In the genomic region with DNA sequence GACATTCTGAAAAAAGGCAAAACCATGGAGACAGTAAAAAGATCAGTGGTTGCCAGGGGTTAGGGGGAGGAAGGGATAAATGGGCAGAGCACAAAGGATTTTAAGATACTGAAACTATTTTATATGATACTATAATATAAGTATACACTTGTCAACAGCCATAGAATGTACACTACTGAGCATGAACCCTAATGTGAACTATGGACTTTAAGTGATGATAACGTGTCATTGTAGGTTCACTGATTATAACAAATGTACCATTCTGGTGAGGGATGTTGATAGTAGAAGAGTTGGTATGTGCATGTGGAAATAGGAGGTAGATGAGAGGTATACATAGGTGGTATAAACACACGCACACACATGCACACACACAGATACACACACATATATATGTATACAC, we compare ENCODE assay signal across 34 cellular contexts.
"Had no signal": no experiment of that assay in that cellular context is flagged by ENCODE, and none has a peak within 500 bp of the region (broad histone marks: within the 10 kb centered on the region; RNA-seq: fewer than 3 reads in every experiment).

No MANE protein-coding gene starts in this region.

- H3K27me3 ChIP-seq: MG63 had no signal

- H3K9me3 ChIP-seq: MG63 had no signal

- H3K4me3 ChIP-seq: MG63 had no signal

- H3K36me3 ChIP-seq: MG63 had no signal

- DNase-seq: Kasumi-1, MG63, MM.1S, MV-4-11, NCI-H1048, NCI-H1092, NCI-H1092 treated with DMSO at 0.1 percent for 48 hours, NCI-H1105, NCI-H1105 treated with DMSO at 0.1 percent for 48 hours, NCI-H1417, NCI-H1417 treated with DMSO at 0.1 percent for 48 hours, NCI-H1436, NCI-H1436 treated with DMSO at 0.1 percent for 48 hours, NCI-H146, NCI-H1694, NCI-H1694 treated with DMSO at 0.1 percent for 48 hours, NCI-H187, NCI-H187 treated with DMSO at 0.1 percent for 48 hours, NCI-H1930, NCI-H2029, NCI-H2029 treated with DMSO at 0.1 percent for 48 hours, NCI-H2081, NCI-H2081 treated with DMSO at 0.1 percent for 48 hours, NCI-H2107, NCI-H2171, NCI-H2171 treated with DMSO at 0.1 percent for 48 hours, NCI-H2227 treated with DMSO at 0.1 percent for 48 hours, NCI-H226, NCI-H345, NCI-H446, NCI-H446 treated with DMSO at 0.1 percent for 48 hours, NCI-H510A, NCI-H510A treated with DMSO at 0.1 percent for 48 hours, NCI-H524 had no signal
